Comparison of ENCODE assay signal across 11 cellular contexts in the genomic region with DNA sequence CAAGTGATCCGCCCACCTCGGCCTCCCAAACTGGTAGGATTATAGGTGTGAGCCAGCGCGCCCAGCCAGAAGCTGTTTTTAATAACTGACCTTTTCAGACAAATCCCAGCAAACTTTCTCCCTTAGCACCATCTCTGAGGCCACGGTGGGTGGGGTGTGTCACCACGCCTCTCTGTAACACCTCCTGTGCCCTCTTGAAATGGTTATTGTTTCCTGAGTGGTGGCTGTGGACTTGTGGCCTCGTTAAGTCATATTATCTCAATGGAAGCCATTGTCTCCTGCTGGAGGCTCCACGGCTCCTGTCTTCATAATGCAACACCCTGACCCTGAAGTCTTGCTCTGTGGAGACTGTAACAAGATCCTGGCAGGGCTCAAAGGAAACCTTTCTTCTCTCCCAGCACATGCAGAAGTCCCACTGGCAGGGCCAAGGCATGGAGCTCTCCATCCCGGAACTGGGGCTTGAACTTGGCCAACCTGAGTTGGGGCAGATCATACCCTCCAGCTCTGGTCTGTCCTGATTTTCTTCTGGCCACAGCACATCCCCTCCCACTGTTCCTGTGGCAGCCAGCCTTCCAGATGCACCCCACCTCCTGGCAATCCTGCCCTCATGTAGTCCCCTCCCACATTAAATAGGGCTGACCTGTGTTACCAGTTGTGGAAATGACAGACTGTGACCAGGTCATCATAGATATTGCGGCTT.
"Had no signal": no experiment of that assay in that cellular context is flagged by ENCODE, and none has a peak within 500 bp of the region (broad histone marks: within the 10 kb centered on the region; RNA-seq: fewer than 3 reads in every experiment).

No MANE protein-coding gene starts in this region.

- H3K27ac ChIP-seq: cardiac muscle cell, gastrocnemius medialis, heart right ventricle, left ventricle myocardium inferior, pancreas had no signal

- H3K4me1 Mint-ChIP-seq: stimulated activated effector memory CD8-positive, alpha-beta T cell treated with anti-CD3 and anti-CD28 coated beads, Interleukin-12 subunit alpha, Interleukin-12 subunit beta, amount 100 ng/mL, for 72 hours had no signal

- H3K4me3 Mint-ChIP-seq: activated CD8-positive, alpha-beta T cell treated with anti-CD3 and anti-CD28 coated beads, Interleukin-2, amount 10 ng/mL, durations not matched to agents 7 days and 5 days; stimulated activated effector memory CD8-positive, alpha-beta T cell treated with anti-CD3 and anti-CD28 coated beads, Interleukin-12 subunit alpha, Interleukin-12 subunit beta, amount 100 ng/mL, for 72 hours; T-helper 1 cell treated with Interleukin-12 subunit alpha and Interleukin-12 subunit beta and Interleukin-4 antibody, amounts not matched to agents 30 μg/mL and 1 μg/mL, for 36 hours had no signal

- H3K27ac Mint-ChIP-seq: activated CD8-positive, alpha-beta T cell treated with anti-CD3 and anti-CD28 coated beads, Interleukin-2, amount 10 ng/mL, durations not matched to agents 7 days and 5 days; stimulated activated effector memory CD8-positive, alpha-beta T cell treated with anti-CD3 and anti-CD28 coated beads, Interleukin-12 subunit alpha, Interleukin-12 subunit beta, amount 100 ng/mL, for 72 hours; T-helper 1 cell treated with Interleukin-12 subunit alpha and Interleukin-12 subunit beta and Interleukin-4 antibody, amounts not matched to agents 30 μg/mL and 1 μg/mL, for 36 hours had no signal

- H3K36me3 Mint-ChIP-seq: stimulated activated effector memory CD8-positive, alpha-beta T cell treated with anti-CD3 and anti-CD28 coated beads, Interleukin-12 subunit alpha, Interleukin-12 subunit beta, amount 100 ng/mL, for 72 hours had no signal

- ATAC-seq: activated CD8-positive, alpha-beta T cell treated with anti-CD3 and anti-CD28 coated beads, Interleukin-2, amount 10 ng/mL, durations not matched to agents 7 days and 5 days; gastrocnemius medialis; heart right ventricle; pancreas had no signal

- DNase-seq: activated CD4-positive, alpha-beta T cell treated with anti-CD3 and anti-CD28 coated beads for 48 hours; activated CD8-positive, alpha-beta memory T cell treated with anti-CD3 and anti-CD28 coated beads, Interleukin-2, amount 50 U/mL, for 48 hours; activated CD8-positive, alpha-beta T cell treated with anti-CD3 and anti-CD28 coated beads, Interleukin-2, amount 10 ng/mL, durations not matched to agents 7 days and 5 days; gastrocnemius medialis; heart right ventricle; left ventricle myocardium inferior; mesenchymal stem cell; pancreas had no signal
